Comparison of ENCODE assay signal across 8 cellular contexts in genomic region chr12:47819902-47820630, GRCh38. TPM values are rescaled to one million over a fixed set of nuclear protein-coding genes. Genes with fewer than 3 reads are reported as not detected.
DNase-seq lines count a peak whose midpoint lies in the region; ATAC-seq, FAIRE-seq and TF ChIP-seq lines count a peak whose summit lies in the region.

TSS of gene HDAC7 (minus strand) at chr12:47819903. CDS start at chr12:47819785, 118 bp downstream.

- DNase-seq in D721Med (ENCODE audit: insufficient read length, low spot score) (peak; percentile 74), GM23338 (ENCODE audit: low spot score) (peak; percentile 89), NCI-H1105 treated with DMSO at 0.1 percent for 48 hours (lab: John Stamatoyannopoulos, UW) (peak; percentile 54), chondrocyte (ENCODE audit: low spot score) (peak; percentile 74), kidney epithelial cell (ENCODE audit: low read depth) (no peak), middle frontal gyrus (ENCODE audit: extremely low spot score, low spot score) (no peak)
- peak; percentile 63 for DNase-seq in activated CD4-positive, CD25-positive, alpha-beta regulatory T cell treated with anti-CD3 and anti-CD28 coated beads, Interleukin-2, amount 50 U/mL, for 72 hours
- peak in 2 of 3 donors; percentile 65 to 78 for DNase-seq in stimulated activated CD4-positive, alpha-beta T cell treated with anti-CD3 and anti-CD28 coated beads, Interleukin-12 subunit alpha, Interleukin-12 subunit beta, amount 100 ng/mL, for 48 hours (ENCODE audit: low read depth in 2 of 3, low spot score in 1 of 3)

- H3K4me1 Mint-ChIP-seq in GM23338 (peaks cover 64% of the 10 kb centered on the region), chondrocyte (ENCODE audit: low read depth) (peaks cover 80% of the 10 kb centered on the region)

- TF ChIP-seq CTCF in D721Med (IDR thresholded peaks at IDR 0.05; ENCODE audit: insufficient read depth, missing control alignments) (no peak), GM23338 (conservative IDR thresholded peaks at IDR 0.05; ENCODE audit: low read depth in 2 of 2) (no peak), chondrocyte (IDR thresholded peaks at IDR 0.05) (peak; percentile 5), kidney epithelial cell (IDR thresholded peaks at IDR 0.05; ENCODE audit: insufficient read depth, low read length, poor library complexity, severe bottlenecking) (no peak)

- peaks cover 2% of the 10 kb centered on the region; the same call in 1 of the 2 replicates for H4K20me1 ChIP-seq in GM23338 (replicated peaks; ENCODE audit: insufficient read depth)

- H3K4me1 ChIP-seq in GM23338 (ENCODE audit: insufficient read depth): peaks cover 57% of the 10 kb centered on the region

- peaks cover 3% of the 10 kb centered on the region; the same call in 1 of the 2 replicates for H3F3A ChIP-seq in GM23338 (replicated peaks; ENCODE audit: low read depth)

- H3K9me2 ChIP-seq in GM23338 (ENCODE audit: insufficient read depth): 0 out of 2 replicates have a peak, but pooled peaks cover 3% of the 10 kb centered on the region

- H3K27ac Mint-ChIP-seq in GM23338 (peak within 1 kb of the TSS; percentile 99), chondrocyte (ENCODE audit: unreplicated experiment) (peak within 1 kb of the TSS; percentile 99)

- ATAC-seq in GM23338: peak; percentile 35

- H3K4me3 Mint-ChIP-seq in GM23338 (peak within 1 kb of the TSS; percentile 90), chondrocyte (ENCODE audit: unreplicated experiment) (peak within 1 kb of the TSS; percentile 93)

- H3K9me3 Mint-ChIP-seq in GM23338 (no peaks in the 10 kb centered on the region), chondrocyte (ENCODE audit: low read depth) (no peaks in the 10 kb centered on the region)

- H3K27ac ChIP-seq in GM23338 (ENCODE audit: low read depth): peak within 1 kb of the TSS; percentile 96

- H3K27me3 Mint-ChIP-seq in GM23338 (ENCODE audit: insufficient read depth, low read depth, poor library complexity) (peaks cover 19% of the 10 kb centered on the region), chondrocyte (ENCODE audit: low read depth) (no peaks in the 10 kb centered on the region)

- FAIRE-seq in D721Med (lab: Jason Lieb, UNC): no peak

- peak within 1 kb of the TSS; percentile 87 for H3K4me3 ChIP-seq in GM23338
- peak within 1 kb of the TSS; percentile 78 for H3K4me3 ChIP-seq in kidney epithelial cell (ENCODE audit: low read depth, low read length)

- H3K36me3 Mint-ChIP-seq in GM23338 (ENCODE audit: low read depth): peaks cover 5% of the 10 kb centered on the region
- H3K36me3 Mint-ChIP-seq in chondrocyte (ENCODE audit: low read depth): no peaks in the 10 kb centered on the region

- H3K4me2 ChIP-seq in GM23338: peak within 1 kb of the TSS; percentile 99

- H3K36me3 ChIP-seq in GM23338 (ENCODE audit: insufficient read depth): no peaks in the 10 kb centered on the region
- H3K36me3 ChIP-seq in kidney epithelial cell (ENCODE audit: control insufficient read depth, insufficient read depth, low read length): no peaks in the 10 kb centered on the region

- H2AFZ ChIP-seq in GM23338: peak within 1 kb of the TSS; percentile 77

- H3K27me3 ChIP-seq in GM23338 (ENCODE audit: insufficient read depth) (no peaks in the 10 kb centered on the region), kidney epithelial cell (ENCODE audit: control insufficient read depth, insufficient read depth, low read length) (no peaks in the 10 kb centered on the region)

- peaks cover 47% of the 10 kb centered on the region for H3K79me2 ChIP-seq in GM23338 (replicated peaks; ENCODE audit: insufficient read depth)

TF ChIP-seq in GM23338, 12 proteins besides CTCF, POLR2A, EP300 and RAD21:
- no peak for TF ChIP-seq ZNF331 (CRISPR knock-in tag; IDR thresholded peaks at IDR 0.05; ENCODE audit: low read depth)
- no peak for TF ChIP-seq CREB1 (CRISPR knock-in tag; IDR thresholded peaks at IDR 0.05; ENCODE audit: low read depth)
- peak; percentile 46 for TF ChIP-seq POLR2AphosphoS5 (IDR thresholded peaks at IDR 0.05; ENCODE audit: low read depth)

RNA-seq across cellular contexts. Expression of gene HDAC7, which starts in this region (rescaled TPM):
- 55.1 and 60.1 TPM in 2 replicates for total RNA-seq in GM23338 (2014; rRNA removed; shearing (Covaris generic))
- polyA plus RNA-seq in GM23338 (2016; fragmentation: Nextera tagmentation; extraction: Ambion mirVana): 37.3 and 41.3 TPM in 2 replicates
- 79.1 to 93.2 TPM (median 89.6 TPM) in 3 replicates for total RNA-seq in chondrocyte
- total RNA-seq in kidney epithelial cell: 52.1 and 62.2 TPM in 2 replicates

Comparison
In these comparisons a context has a peak if more than half of its experiments do, and no peak if none do; other contexts are left out.
1. DNase-seq: peak in D721Med (single experiment), GM23338 (single experiment), NCI-H1105 treated with DMSO at 0.1 percent for 48 hours (single experiment), activated CD4-positive, CD25-positive, alpha-beta regulatory T cell treated with anti-CD3 and anti-CD28 coated beads, Interleukin-2, amount 50 U/mL, for 72 hours (single experiment), chondrocyte (single experiment) and stimulated activated CD4-positive, alpha-beta T cell treated with anti-CD3 and anti-CD28 coated beads, Interleukin-12 subunit alpha, Interleukin-12 subunit beta, amount 100 ng/mL, for 48 hours (2 of 3); none in kidney epithelial cell (single experiment) and middle frontal gyrus (single experiment).